8 cellular contexts compared by ENCODE assay signal in the genomic region with DNA sequence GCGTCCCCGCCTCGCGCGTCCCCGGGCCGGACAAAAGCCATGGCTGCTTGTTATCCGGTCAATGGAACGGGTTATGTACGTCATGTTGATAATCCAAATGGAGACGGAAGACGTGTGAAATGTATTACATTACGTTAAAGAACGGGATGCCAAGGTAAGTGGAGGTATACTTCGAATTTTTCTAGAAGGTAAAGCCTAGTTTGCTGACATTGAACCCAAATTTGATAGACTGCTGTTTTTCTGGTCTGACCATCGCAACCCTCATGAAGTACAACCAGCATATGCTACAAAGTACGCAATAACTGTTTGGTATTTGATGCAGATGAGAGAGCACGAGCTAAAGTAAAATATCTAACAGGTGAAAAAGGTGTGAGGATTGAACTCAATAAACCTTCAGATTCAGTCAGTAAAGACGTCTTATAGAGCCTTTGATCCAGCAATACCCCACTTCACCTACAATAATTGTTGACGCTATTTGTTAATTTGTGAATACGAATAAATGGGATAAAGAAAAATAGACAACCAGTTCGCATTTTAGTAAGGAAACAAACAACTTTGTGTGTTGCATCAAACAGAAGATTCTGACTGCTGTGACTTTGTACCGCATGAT.
A peak's percentile ranks its signal among the peaks of the same experiment; 100 is the strongest.
DNase-seq lines count a peak whose midpoint lies in the region; ATAC-seq and TF ChIP-seq lines count a peak whose summit lies in the region.

No MANE protein-coding gene starts in this region.

- peaks cover 15% of the 10 kb centered on the region for H3K79me2 ChIP-seq in ACC112 (ENCODE audit: control insufficient read depth, insufficient read depth, low read length, unreplicated experiment)
- H3K79me2 ChIP-seq in KMS-11 (ENCODE audit: insufficient read depth, low read depth): no peaks in the 10 kb centered on the region; the same call in 1 of the 2 replicates

- no peaks in the 10 kb centered on the region for H3K9me3 ChIP-seq in mucosa of stomach (ENCODE audit: control insufficient read depth, low read length)

- H3K4me1 ChIP-seq in ACC112 (ENCODE audit: control insufficient read depth, insufficient read depth, low read length, unreplicated experiment) (peaks cover 29% of the 10 kb centered on the region), KMS-11 (ENCODE audit: low read depth, poor library complexity, severe bottlenecking) (peaks cover 58% of the 10 kb centered on the region), mucosa of stomach (ENCODE audit: control insufficient read depth, insufficient read depth, low read length) (peaks cover 23% of the 10 kb centered on the region)

- H2AFZ ChIP-seq in ACC112 (ENCODE audit: low read length, unreplicated experiment) (no peak overlapping the region), KMS-11 (ENCODE audit: low read depth) (peak overlapping the region; percentile 59; the same call in 1 of the 2 replicates)

- peak overlapping the region; percentile 16; the same call in 1 of the 2 replicates for H3K9ac ChIP-seq in KMS-11
- H3K9ac ChIP-seq in mucosa of stomach (ENCODE audit: low read length): peak overlapping the region; percentile 78

- H3K4me2 ChIP-seq in KMS-11: peak overlapping the region; percentile 96

- ATAC-seq in HG02759 (IDR thresholded peaks at IDR 0.05; ENCODE audit: unreplicated experiment): no peak
- no peak for ATAC-seq in GM19397 (IDR thresholded peaks at IDR 0.05; ENCODE audit: unreplicated experiment)

- H3K27ac ChIP-seq in ACC112 (ENCODE audit: low read depth, low read length) (no peak overlapping the region), KMS-11 (peak overlapping the region; percentile 38; the same call in 1 of the 2 replicates)

- no peak for DNase-seq in choroid plexus epithelial cell (ENCODE audit: low read depth)
- DNase-seq in activated gamma-delta T cell (lab: John Stamatoyannopoulos, UW): no peak
- DNase-seq in Ammon's horn (ENCODE audit: low spot score): no peak

- no peaks in the 10 kb centered on the region for H3K27me3 ChIP-seq in ACC112 (ENCODE audit: insufficient read depth, low read length)
- H3K27me3 ChIP-seq in KMS-11 (ENCODE audit: insufficient read depth, low read depth): no peaks in the 10 kb centered on the region
- H3K27me3 ChIP-seq in mucosa of stomach (ENCODE audit: control insufficient read depth, insufficient read depth, low read length): no peaks in the 10 kb centered on the region

- no peak for TF ChIP-seq CTCF in KMS-11 (conservative IDR thresholded peaks at IDR 0.05; ENCODE audit: low read depth, low read length)
- TF ChIP-seq CTCF in choroid plexus epithelial cell (conservative IDR thresholded peaks at IDR 0.05; ENCODE audit: low read depth, low read length): no peak

- no peaks in the 10 kb centered on the region for H4K20me1 ChIP-seq in KMS-11 (ENCODE audit: insufficient read depth)

- H3K4me3 ChIP-seq in ACC112 (ENCODE audit: low read depth, low read length) (peak overlapping the region; percentile 80), KMS-11 (IDR thresholded peaks at IDR 0.05; ENCODE audit: insufficient read depth, low read depth, low read length) (no peak overlapping the region), choroid plexus epithelial cell (ENCODE audit: low read depth, low read length) (peak overlapping the region; percentile 77), mucosa of stomach (ENCODE audit: low read length) (peak overlapping the region; percentile 68)

- H3K36me3 ChIP-seq in ACC112 (ENCODE audit: insufficient read depth, low read length) (peaks cover 5% of the 10 kb centered on the region; the same call in 1 of the 2 replicates), KMS-11 (ENCODE audit: insufficient read depth) (no peaks in the 10 kb centered on the region), mucosa of stomach (ENCODE audit: control insufficient read depth, insufficient read depth, low read length) (no peaks in the 10 kb centered on the region)
